Comparison of ENCODE assay signal across 8 cellular contexts in the genomic region with DNA sequence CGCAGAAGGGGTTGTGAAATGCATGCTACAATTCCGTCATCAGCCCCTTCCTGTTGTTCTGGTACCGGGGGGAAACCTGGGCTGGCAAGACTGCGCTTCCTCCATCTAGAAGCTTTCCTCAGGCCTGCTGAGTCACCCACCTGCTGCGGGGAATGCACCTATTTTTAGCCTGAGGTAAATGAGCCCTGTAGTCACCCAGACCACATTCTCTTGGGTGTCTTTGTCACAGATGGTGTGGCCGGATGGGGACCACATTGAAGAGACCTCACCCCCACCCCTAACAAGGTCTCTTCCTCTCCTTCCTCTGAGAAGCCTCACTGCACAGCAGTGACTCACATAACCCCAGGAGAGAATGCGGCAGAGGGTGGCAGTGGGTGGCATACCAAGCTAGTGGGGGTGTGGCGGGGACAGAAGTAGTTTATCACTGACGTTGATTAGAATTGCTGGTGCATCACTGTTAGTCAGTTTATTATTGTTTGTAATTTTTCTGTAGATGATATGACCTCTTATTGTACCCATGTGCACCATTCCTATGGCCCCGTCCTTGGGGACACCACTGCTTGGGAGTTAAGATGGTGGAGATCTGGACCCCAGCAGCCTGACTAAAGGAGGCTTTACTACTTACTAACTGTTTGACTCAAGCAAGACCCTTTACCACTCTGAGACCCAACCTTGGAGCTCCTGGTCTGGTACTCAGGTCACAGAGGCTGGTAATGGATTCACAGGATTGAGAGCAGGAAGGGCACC.
DNase-seq lines count a peak whose midpoint lies in the region; ATAC-seq and TF ChIP-seq lines count a peak whose summit lies in the region.

No MANE protein-coding gene starts in this region.

- intact Hi-C loops in dorsolateral prefrontal cortex (cut with DNase I): no loop called here

- in situ Hi-C loops in Caki2 (cut with HindIII; ENCODE audit: low pct_unique_long_range_greater_than_20kb, low sequenced_read_pairs): no loop called here

- no peaks in the 10 kb centered on the region for H3K36me3 Mint-ChIP-seq in endothelial cell (ENCODE audit: low read depth, unreplicated experiment)

- no peak overlapping the region for H3K4me3 Mint-ChIP-seq in endothelial cell (ENCODE audit: unreplicated experiment)

- no peaks in the 10 kb centered on the region for H3K27me3 ChIP-seq in dorsolateral prefrontal cortex

- H3K27me3 Mint-ChIP-seq in endothelial cell (ENCODE audit: unreplicated experiment): peaks cover 9% of the 10 kb centered on the region

- no peak overlapping the region for H3K27ac ChIP-seq in dorsolateral prefrontal cortex

- TF ChIP-seq CTCF in endothelial cell (IDR thresholded peaks at IDR 0.05; ENCODE audit: unreplicated experiment): no peak
- no peak for TF ChIP-seq CTCF in dorsolateral prefrontal cortex (IDR thresholded peaks at IDR 0.05 in 54 of 56, conservative IDR thresholded peaks at IDR 0.05 in 2 of 56; ENCODE audit: low read depth in 1 of 56, partially characterized antibody in 56 of 56)

- peaks cover 9% of the 10 kb centered on the region for H3K4me1 Mint-ChIP-seq in endothelial cell (ENCODE audit: unreplicated experiment)

- no peak overlapping the region for H3K27ac Mint-ChIP-seq in endothelial cell (ENCODE audit: unreplicated experiment)

- H3K9me3 Mint-ChIP-seq in endothelial cell (ENCODE audit: unreplicated experiment): no peaks in the 10 kb centered on the region

- H3K4me3 ChIP-seq in dorsolateral prefrontal cortex: no peak overlapping the region

- DNase-seq in Caki2 (ENCODE audit: low read depth): peak; percentile 99
- peak; percentile 56 for DNase-seq in HS-27A (ENCODE audit: low read depth)
- DNase-seq in activated CD4-positive, alpha-beta T cell treated with anti-CD3 and anti-CD28 coated beads for 48 hours: peak; percentile 91
- peak; percentile 42 for DNase-seq in effector CD8-positive, alpha-beta T cell (lab: John Stamatoyannopoulos, UW)
- peak; percentile 65 to 85 for DNase-seq in stimulated activated CD4-positive, alpha-beta T cell treated with anti-CD3 and anti-CD28 coated beads, Interleukin-1b, Interleukin-23, amount 100 ng/mL, for 4 hours (ENCODE audit: low read depth in 2 of 2)
- no peak for DNase-seq in endothelial cell (ENCODE audit: low spot score)
- DNase-seq in dorsolateral prefrontal cortex: no peak

- ATAC-seq in GM21390 (IDR thresholded peaks at IDR 0.05; ENCODE audit: unreplicated experiment): peak; percentile 74

Comparison
In these comparisons a context has a peak if more than half of its experiments do, and no peak if none do; other contexts are left out.
1. DNase-seq: peak in Caki2 (single experiment), HS-27A (single experiment), activated CD4-positive, alpha-beta T cell treated with anti-CD3 and anti-CD28 coated beads for 48 hours (single experiment), effector CD8-positive, alpha-beta T cell (single experiment) and stimulated activated CD4-positive, alpha-beta T cell treated with anti-CD3 and anti-CD28 coated beads, Interleukin-1b, Interleukin-23, amount 100 ng/mL, for 4 hours (2 of 2); none in endothelial cell (single experiment) and dorsolateral prefrontal cortex (0 of 10).